In genomic region chr20:38125157-38126056, GRCh38 we compare ENCODE assay signal across 10 cellular contexts. TPM values are rescaled to one million over a fixed set of nuclear protein-coding genes. Genes with fewer than 3 reads are reported as not detected.
A peak's percentile ranks its signal among the peaks of the same experiment; 100 is the strongest.
DNase-seq lines count a peak whose midpoint lies in the region; ATAC-seq, FAIRE-seq and TF ChIP-seq lines count a peak whose summit lies in the region.
"Had no signal": no experiment of that assay in that cellular context is flagged by ENCODE, and none has a peak within 500 bp of the region (broad histone marks: within the 10 kb centered on the region; RNA-seq: fewer than 3 reads in every experiment).

No MANE protein-coding gene starts in this region.

- no peaks in the 10 kb centered on the region for H3K79me2 ChIP-seq in HepG2 (ENCODE audit: insufficient read depth, low read length)

- TF ChIP-seq CTCF in brain microvascular endothelial cell (IDR thresholded peaks at IDR 0.05; ENCODE audit: low read depth, low read length, missing control alignments) (peak; percentile 77), HepG2 (CRISPR knock-in tag; IDR thresholded peaks at IDR 0.05) (peak; percentile 81)

- BruUV-seq in HepG2 (replicated peaks; lab: Mats Ljungman, UMichigan), result no TSS peak

- peak; percentile 39 for DNase-seq in activated effector memory CD4-positive, alpha-beta T cell treated with anti-CD3 and anti-CD28 coated beads, Interleukin-2, amount 50 U/mL, for 16 hours
- DNase-seq in activated effector memory CD4-positive, alpha-beta T cell treated with Interleukin-2 at 50 U/mL for 16 hours, result no peak
- peak; percentile 88 for DNase-seq in brain microvascular endothelial cell
- DNase-seq in HepG2 (ENCODE audit: low spot score), result peak; percentile 90
- no peak for DNase-seq in occipital lobe (lab: John Stamatoyannopoulos, UW)
- DNase-seq: NCI-H2107 had no signal

- H3K9ac ChIP-seq in HepG2 (ENCODE audit: insufficient read depth, low read depth, low read length), result peak overlapping the region; percentile 24

- H3K4me3 ChIP-seq in brain microvascular endothelial cell (ENCODE audit: low read depth, low read length) (no peak overlapping the region), HepG2 (replicated peaks in 1 of 3; ENCODE audit: insufficient read depth in 1 of 3, low read depth in 2 of 3, low read length in 3 of 3) (peak overlapping the region; percentile 7 to 54 (median 9))

- peak overlapping the region; percentile 77 for H3K4me2 ChIP-seq in HepG2 (ENCODE audit: low read depth, low read length)

- no peaks in the 10 kb centered on the region for H4K20me1 ChIP-seq in HepG2 (ENCODE audit: insufficient read depth, low read length)

- POLR2A ChIA-PET in HepG2 (lab: Yijun Ruan, JAX), result interaction anchor here (0.7 to 2.6 kb wide), 11 partner anchors 9 to 42 kb away, joined by 3 to 50 read pairs (median 5); partner anchors contain the start of gene TGM2

- H3K27me3 ChIP-seq in brain microvascular endothelial cell (replicated peaks) (no peaks in the 10 kb centered on the region), HepG2 (ENCODE audit: control insufficient read depth in 1 of 2, insufficient read depth in 2 of 2, low read length in 2 of 2) (no peaks in the 10 kb centered on the region)

- in situ Hi-C loops in brain microvascular endothelial cell (cut with HindIII; ENCODE audit: low pct_ligation_motif_present, low sequenced_read_pairs) (no loop called here), HepG2 (cut with HindIII; ENCODE audit: extremely low pct_ligation_motif_present, low pct_unique_long_range_greater_than_20kb) (no loop called here)

- TF ChIP-seq EP300 in HepG2 (IDR thresholded peaks at IDR 0.05; ENCODE audit: low read depth in 2 of 2, low read length in 2 of 2) (peak in 1 of 2 experiments; percentile 78; a peak in 2 of 4 replicates), HepG2 (CRISPR knock-in tag; IDR thresholded peaks at IDR 0.05; ENCODE audit: borderline replicate concordance) (peak; percentile 69; the same call in 1 of the 2 replicates)

- no peaks in the 10 kb centered on the region for H3K9me3 ChIP-seq in HepG2 (ENCODE audit: low read length)

- peak; percentile 92 for TF ChIP-seq RAD21 in HepG2 (CRISPR knock-in tag; IDR thresholded peaks at IDR 0.05)

- CTCF ChIA-PET in HepG2 (lab: Yijun Ruan, JAX; ENCODE audit: low intra/inter-chr PET ratio, low total read pairs), result interaction anchor here (1.2 to 3.2 kb wide), 2 partner anchors 40 to 94 kb away, joined by 3 to 20 read pairs; partner anchors contain the start of gene TGM2

- peak; percentile 90 for ATAC-seq in HepG2
- no peak for ATAC-seq in GM19397 (IDR thresholded peaks at IDR 0.05; ENCODE audit: unreplicated experiment)
- ATAC-seq in GM18873 (IDR thresholded peaks at IDR 0.05; ENCODE audit: low FRiP score, unreplicated experiment), result no peak
- no peak for ATAC-seq in GM19467 (IDR thresholded peaks at IDR 0.05; ENCODE audit: unreplicated experiment)

- peak overlapping the region; percentile 32 for H2AFZ ChIP-seq in HepG2 (ENCODE audit: low read length)

- no peak for TF ChIP-seq POLR2A in HepG2 (IDR thresholded peaks at IDR 0.05; ENCODE audit: insufficient read depth in 1 of 2, low read depth in 2 of 2, low read length in 2 of 2)

- peak; percentile 67 for FAIRE-seq in HepG2 (lab: Jason Lieb, UNC)
- FAIRE-seq: keratinocyte had no signal

- peaks cover 56% of the 10 kb centered on the region for H3K4me1 ChIP-seq in HepG2 (ENCODE audit: insufficient read depth, low read length)

- intact Hi-C loops in HepG2 (cut with micrococcal nuclease; ENCODE audit: unreplicated experiment), result loop anchor here (1.0 to 2.0 kb wide), 3 partner anchors 15 to 40 kb away; partner anchors contain the start of gene TGM2

- 2% methylated on average over 18 of the region's 18 CpGs for WGBS in HepG2 (ENCODE audit: low lambda C conversion rate)

- H3K27ac ChIP-seq in brain microvascular endothelial cell (peak overlapping the region; percentile 72), HepG2 (ENCODE audit: extremely low read length, insufficient read depth, low read length) (no peak overlapping the region)

- H3K36me3 ChIP-seq in brain microvascular endothelial cell (replicated peaks) (peaks cover 10% of the 10 kb centered on the region), HepG2 (replicated peaks in 1 of 2; ENCODE audit: control insufficient read depth in 1 of 2, insufficient read depth in 2 of 2, low read length in 2 of 2) (no peaks in the 10 kb centered on the region)

TF ChIP-seq in HepG2, 621 proteins besides CTCF, POLR2A, EP300 and RAD21 (continues in another document):
- TF ChIP-seq TIGD3 (CRISPR knock-in tag; IDR thresholded peaks at IDR 0.05; ENCODE audit: borderline replicate concordance) (no peak), STAG1 (CRISPR knock-in tag; IDR thresholded peaks at IDR 0.05) (peak; percentile 75), NFIB (CRISPR knock-in tag; IDR thresholded peaks at IDR 0.05; ENCODE audit: borderline replicate concordance) (no peak), GRHL1 (CRISPR knock-in tag; conservative IDR thresholded peaks at IDR 0.05) (no peak), AGO2 (optimal IDR thresholded peaks at IDR 0.05; ENCODE audit: low read depth, low read length) (no peak), TRIM24 (CRISPR knock-in tag; IDR thresholded peaks at IDR 0.05) (no peak), KLF11 (CRISPR knock-in tag; IDR thresholded peaks at IDR 0.05) (peak; percentile 81), XBP1 (CRISPR knock-in tag; IDR thresholded peaks at IDR 0.05) (no peak), ZKSCAN1 (IDR thresholded peaks at IDR 0.05; ENCODE audit: low read length) (no peak; the same call in 1 of the 2 replicates), RBFOX2 (IDR thresholded peaks at IDR 0.05; ENCODE audit: low read depth, low read length) (no peak), ZNF780A (CRISPR knock-in tag; IDR thresholded peaks at IDR 0.05) (no peak), HOXA7 (CRISPR knock-in tag; IDR thresholded peaks at IDR 0.05) (no peak), REL (CRISPR knock-in tag; conservative IDR thresholded peaks at IDR 0.05) (no peak), MXD1 (CRISPR knock-in tag; IDR thresholded peaks at IDR 0.05) (no peak), ZFX (CRISPR knock-in tag; IDR thresholded peaks at IDR 0.05; ENCODE audit: low read depth) (peak; percentile 73), ZNF160 (CRISPR knock-in tag; IDR thresholded peaks at IDR 0.05) (no peak), ATF3 (CRISPR knock-in tag; IDR thresholded peaks at IDR 0.05) (no peak)

RNA-seq across cellular contexts. Expression of gene TGM2, which starts 39.7 kb away (rescaled TPM):
- total RNA-seq in HepG2 (2016; rRNA removed; fragmentation: Illumina TruSeq; extraction: Trizol) (4.2 and 4.5 TPM in 2 replicates), occipital lobe (3.7 TPM)
- 0.61 and 0.88 TPM in 2 replicates for total RNA-seq in HepG2 (2016; cell fraction: cytosol; rRNA removed; fragmentation: Illumina TruSeq; extraction: Trizol; ENCODE audit: low read depth)
- total RNA-seq in HepG2 (2016; cell fraction: insoluble cytoplasmic fraction; rRNA removed; fragmentation: Illumina TruSeq; extraction: Trizol), result 3.3 and 4.3 TPM in 2 replicates
- 2.1 and 2.3 TPM in 2 replicates for total RNA-seq in HepG2 (2016; cell fraction: membrane; rRNA removed; fragmentation: Illumina TruSeq; extraction: Trizol)
- total RNA-seq in HepG2 (2016; cell fraction: nucleus; rRNA removed; fragmentation: Illumina TruSeq; extraction: Trizol), result 4.3 and 4.5 TPM in 2 replicates
- 46.4 and 52.3 TPM in 2 replicates for polyA plus RNA-seq in HepG2 (2011; rRNA removed)
- polyA plus RNA-seq in HepG2 (2011; cell fraction: cytosol; rRNA removed), result 39.7 and 45.8 TPM in 2 replicates
- 48.4 and 54.8 TPM in 2 replicates for polyA plus RNA-seq in HepG2 (2011; cell fraction: nucleus; rRNA removed)
- 14.4 and 32.4 TPM in 2 replicates for polyA plus RNA-seq in HepG2 (2012)
- polyA plus RNA-seq in HepG2 (2016; cell fraction: cytosol; fragmentation: Illumina TruSeq; extraction: Trizol; ENCODE audit: low read depth), result 1.5 and 1.8 TPM in 2 replicates
- polyA plus RNA-seq in HepG2 (2016; cell fraction: insoluble cytoplasmic fraction; fragmentation: Illumina TruSeq; extraction: Trizol; ENCODE audit: low read depth), result 5.3 and 7.5 TPM in 2 replicates
- 2.5 TPM in 2 replicates for polyA plus RNA-seq in HepG2 (2016; cell fraction: membrane; fragmentation: Illumina TruSeq; extraction: Trizol; ENCODE audit: low read depth)
- polyA plus RNA-seq in HepG2 (2016; cell fraction: nucleus; fragmentation: Illumina TruSeq; extraction: Trizol; ENCODE audit: insufficient read depth, low read depth), result 7.7 and 9.8 TPM in 2 replicates
- 39.1 and 112 TPM in 2 replicates for polyA minus RNA-seq in HepG2 (2011; rRNA and poly(A)+ RNA removed; ENCODE audit: low replicate concordance)
- 43.5 and 48.8 TPM in 2 replicates for polyA minus RNA-seq in HepG2 (2011; cell fraction: cytosol; rRNA and poly(A)+ RNA removed)
- polyA minus RNA-seq in HepG2 (2011; cell fraction: nucleus; rRNA and poly(A)+ RNA removed), result 26.7 and 32.2 TPM in 2 replicates

Comparison
In these comparisons a context has a peak if more than half of its experiments do, and no peak if none do; other contexts are left out.
1. DNase-seq: peak in activated effector memory CD4-positive, alpha-beta T cell treated with anti-CD3 and anti-CD28 coated beads, Interleukin-2, amount 50 U/mL, for 16 hours (single experiment), brain microvascular endothelial cell (single experiment) and HepG2 (single experiment); none in activated effector memory CD4-positive, alpha-beta T cell treated with Interleukin-2 at 50 U/mL for 16 hours (single experiment) and occipital lobe (single experiment).